ENCODE assay signal across 13 cellular contexts in the genomic region with DNA sequence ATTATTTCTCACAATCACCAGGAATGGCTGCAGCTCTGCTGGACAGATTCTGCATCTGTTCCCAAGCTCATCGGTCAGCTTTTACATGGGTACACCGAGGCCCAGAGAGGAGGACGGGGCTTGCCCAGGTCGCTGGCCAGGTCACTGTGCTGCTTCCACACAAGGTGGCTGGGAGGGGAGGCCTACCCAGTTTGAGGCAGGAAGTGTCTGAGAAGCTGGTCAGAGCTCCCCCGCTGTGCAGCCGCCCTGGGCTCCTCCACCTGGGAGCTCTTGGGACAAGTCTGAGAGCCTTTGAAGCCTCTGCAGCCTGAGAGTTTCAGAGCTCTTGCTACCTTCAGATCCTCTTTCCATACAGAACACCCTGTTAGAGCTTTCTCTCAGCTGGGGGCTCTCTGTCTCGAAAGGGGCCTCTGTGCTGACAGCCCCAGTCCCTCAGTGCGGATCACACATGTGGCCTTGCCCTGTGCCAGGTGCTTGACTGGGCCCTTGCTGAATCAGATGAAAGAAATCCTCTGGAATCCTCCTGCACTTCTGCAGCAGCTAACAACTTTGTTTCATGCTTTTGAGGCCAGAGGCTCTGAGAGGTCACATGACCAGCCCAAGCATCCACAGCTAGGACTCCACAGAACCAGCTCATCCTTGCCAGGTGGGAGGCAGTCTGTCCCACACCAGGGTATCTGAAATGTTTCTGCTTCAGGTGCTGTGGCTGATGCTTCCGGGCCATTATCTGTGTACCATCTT.
DNase-seq lines count a peak whose midpoint lies in the region; ATAC-seq and TF ChIP-seq lines count a peak whose summit lies in the region.
"Had no signal": no experiment of that assay in that cellular context is flagged by ENCODE, and none has a peak within 500 bp of the region (broad histone marks: within the 10 kb centered on the region; RNA-seq: fewer than 3 reads in every experiment).

No MANE protein-coding gene starts in this region.

- H3K27me3 ChIP-seq in gastroesophageal sphincter, result no peaks in the 10 kb centered on the region
- H3K27me3 ChIP-seq in stomach smooth muscle (ENCODE audit: control insufficient read depth in 1 of 2, insufficient read depth in 2 of 2, low read length in 2 of 2), result no peaks in the 10 kb centered on the region

- CTCF ChIA-PET in activated naive CD4-positive, alpha-beta T cell treated with anti-CD3 and anti-CD28 coated beads for 36 hours (lab: Charles Lee), result interaction anchor here (0.5 to 1.7 kb wide), 5 partner anchors 14 to 148 kb away, joined by 3 to 4 read pairs (median 3); no protein-coding TSS in a partner anchor
- CTCF ChIA-PET in activated CD4-positive, alpha-beta T cell treated with anti-CD3 and anti-CD28 coated beads, Interleukin-2, amount 10 ng/mL, durations not matched to agents 7 days and 5 days (lab: Charles Lee), result interaction anchor here (1.1 to 1.8 kb wide), 6 partner anchors 9 to 26 kb away, joined by 3 to 6 read pairs (median 4); no protein-coding TSS in a partner anchor

- H3K4me1 ChIP-seq in gastroesophageal sphincter (peaks cover 0 to 57% (median 17%) of the 10 kb centered on the region in 3 donors), stomach smooth muscle (ENCODE audit: control insufficient read depth, insufficient read depth, low read length) (peaks cover 60% of the 10 kb centered on the region)

- 75% methylated on average over 2 of the region's 9 CpGs; no CpG with 5 or more reads in 1 of the 2 donors for WGBS in gastroesophageal sphincter (ENCODE audit: low coverage in 1 of 2), 2 donors

- peaks cover 50% of the 10 kb centered on the region for H3K4me1 Mint-ChIP-seq in activated naive CD4-positive, alpha-beta T cell treated with anti-CD3 and anti-CD28 coated beads for 36 hours (ENCODE audit: low read depth)
- H3K4me1 Mint-ChIP-seq in activated CD4-positive, alpha-beta T cell treated with anti-CD3 and anti-CD28 coated beads, Interleukin-2, amount 10 ng/mL, durations not matched to agents 7 days and 5 days, result peaks cover 84% of the 10 kb centered on the region

- no peak for TF ChIP-seq CTCF in gastroesophageal sphincter (IDR thresholded peaks at IDR 0.05)

- peaks cover 5% of the 10 kb centered on the region for H3K36me3 Mint-ChIP-seq in activated naive CD4-positive, alpha-beta T cell treated with anti-CD3 and anti-CD28 coated beads for 36 hours (ENCODE audit: low read depth)
- peaks cover 19% of the 10 kb centered on the region for H3K36me3 Mint-ChIP-seq in activated CD4-positive, alpha-beta T cell treated with anti-CD3 and anti-CD28 coated beads, Interleukin-2, amount 10 ng/mL, durations not matched to agents 7 days and 5 days (ENCODE audit: low read depth)

- H3K9ac ChIP-seq in stomach smooth muscle (ENCODE audit: low read length in 2 of 2), result no peak overlapping the region

- H3K9me3 ChIP-seq in gastroesophageal sphincter, result no peaks in the 10 kb centered on the region
- H3K9me3 ChIP-seq in stomach smooth muscle (ENCODE audit: control insufficient read depth in 2 of 2, low read length in 2 of 2), result no peaks in the 10 kb centered on the region

- POLR2A ChIA-PET in activated CD4-positive, alpha-beta T cell treated with anti-CD3 and anti-CD28 coated beads, Interleukin-2, amount 10 ng/mL, durations not matched to agents 7 days and 5 days (lab: Charles Lee), result no interaction called here

- H3K9me3 Mint-ChIP-seq in activated naive CD4-positive, alpha-beta T cell treated with anti-CD3 and anti-CD28 coated beads for 36 hours, result no peaks in the 10 kb centered on the region
- no peaks in the 10 kb centered on the region for H3K9me3 Mint-ChIP-seq in activated CD4-positive, alpha-beta T cell treated with anti-CD3 and anti-CD28 coated beads, Interleukin-2, amount 10 ng/mL, durations not matched to agents 7 days and 5 days
- H3K9me3 Mint-ChIP-seq: naive B cell had no signal

- no peak for TF ChIP-seq POLR2A in gastroesophageal sphincter (IDR thresholded peaks at IDR 0.05)

- peaks cover 0 to 14% of the 10 kb centered on the region in 2 donors for H3K36me3 ChIP-seq in gastroesophageal sphincter
- H3K36me3 ChIP-seq in stomach smooth muscle (ENCODE audit: control insufficient read depth in 2 of 2, insufficient read depth in 2 of 2, low read length in 2 of 2), result no peaks in the 10 kb centered on the region

- no peak for ATAC-seq in gastroesophageal sphincter
- ATAC-seq in HG03159 (IDR thresholded peaks at IDR 0.05; ENCODE audit: unreplicated experiment), result no peak
- ATAC-seq in HG03097 (IDR thresholded peaks at IDR 0.05; ENCODE audit: low FRiP score, unreplicated experiment), result no peak

- H3K27me3 Mint-ChIP-seq in activated naive CD4-positive, alpha-beta T cell treated with anti-CD3 and anti-CD28 coated beads for 36 hours (ENCODE audit: low read depth), result no peaks in the 10 kb centered on the region
- H3K27me3 Mint-ChIP-seq in activated CD4-positive, alpha-beta T cell treated with anti-CD3 and anti-CD28 coated beads, Interleukin-2, amount 10 ng/mL, durations not matched to agents 7 days and 5 days, result no peaks in the 10 kb centered on the region
- H3K27me3 Mint-ChIP-seq: naive B cell had no signal

- DNase-seq in activated naive CD4-positive, alpha-beta T cell treated with anti-CD3 and anti-CD28 coated beads for 36 hours, result peak; percentile 33
- no peak for DNase-seq in activated naive CD4-positive, alpha-beta T cell (lab: John Stamatoyannopoulos, UW)
- peak; percentile 65 for DNase-seq in activated CD4-positive, alpha-beta T cell treated with anti-CD3 and anti-CD28 coated beads, Interleukin-2, amount 10 ng/mL, durations not matched to agents 7 days and 5 days
- no peak for DNase-seq in COLO668 (lab: John Stamatoyannopoulos, UW; ENCODE audit: unreplicated experiment)
- DNase-seq: AML-193, naive B cell, NCI-H2029 had no signal

- H3K27ac Mint-ChIP-seq in activated naive CD4-positive, alpha-beta T cell treated with anti-CD3 and anti-CD28 coated beads for 36 hours, result peak overlapping the region; percentile 53
- H3K27ac Mint-ChIP-seq in activated CD4-positive, alpha-beta T cell treated with anti-CD3 and anti-CD28 coated beads, Interleukin-2, amount 10 ng/mL, durations not matched to agents 7 days and 5 days, result peak overlapping the region; percentile 89

- peak overlapping the region in 3 of 4 donors; percentile 12 to 71 (median 64) for H3K27ac ChIP-seq in gastroesophageal sphincter
- H3K27ac ChIP-seq in stomach smooth muscle (ENCODE audit: low read length), result peak overlapping the region; percentile 78
- H3K27ac ChIP-seq: epithelial cell of prostate, VCaP had no signal

- H3K4me3 Mint-ChIP-seq in activated naive CD4-positive, alpha-beta T cell treated with anti-CD3 and anti-CD28 coated beads for 36 hours, result no peak overlapping the region
- H3K4me3 Mint-ChIP-seq in activated CD4-positive, alpha-beta T cell treated with anti-CD3 and anti-CD28 coated beads, Interleukin-2, amount 10 ng/mL, durations not matched to agents 7 days and 5 days, result no peak overlapping the region

- no peak for TF ChIP-seq EP300 in gastroesophageal sphincter (IDR thresholded peaks at IDR 0.05)

- intact Hi-C loops in activated naive CD4-positive, alpha-beta T cell treated with anti-CD3 and anti-CD28 coated beads for 36 hours (cut with micrococcal nuclease), result no loop called here

- H3K4me3 ChIP-seq in gastroesophageal sphincter, result no peak overlapping the region
- H3K4me3 ChIP-seq in stomach smooth muscle (ENCODE audit: low read length in 2 of 2), result no peak overlapping the region

Comparison
In these comparisons a context has a peak if more than half of its experiments do, and no peak if none do; other contexts are left out.
1. DNase-seq: peak in activated naive CD4-positive, alpha-beta T cell treated with anti-CD3 and anti-CD28 coated beads for 36 hours (single experiment) and activated CD4-positive, alpha-beta T cell treated with anti-CD3 and anti-CD28 coated beads, Interleukin-2, amount 10 ng/mL, durations not matched to agents 7 days and 5 days (single experiment); none in activated naive CD4-positive, alpha-beta T cell (0 of 4) and COLO668 (single experiment).